ENCODE assay signal across 8 cellular contexts in the genomic region with DNA sequence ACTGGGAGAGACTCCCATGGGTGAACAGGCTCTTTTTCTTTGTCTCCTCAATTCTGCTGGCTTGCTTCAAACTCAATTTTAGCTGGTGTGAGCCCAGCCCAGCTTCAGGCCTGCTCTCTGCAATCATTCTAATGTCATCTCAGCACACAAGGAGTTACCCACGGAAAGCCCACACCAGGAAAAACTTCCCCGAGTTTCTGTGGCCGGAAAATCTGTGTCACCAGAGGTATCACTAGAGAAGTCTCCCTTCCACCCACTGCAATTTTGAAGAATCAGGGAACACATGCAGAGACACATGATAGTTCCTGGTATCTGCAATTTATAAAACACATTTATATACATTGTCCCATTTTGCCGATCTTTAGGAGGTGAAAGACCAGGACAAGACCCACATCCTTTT. TPM values are rescaled to one million over a fixed set of nuclear protein-coding genes. Genes with fewer than 3 reads are reported as not detected.
DNase-seq lines count a peak whose midpoint lies in the region; ATAC-seq and TF ChIP-seq lines count a peak whose summit lies in the region.

No MANE protein-coding gene starts in this region.

- no peak overlapping the region for H3K18ac ChIP-seq in mesendoderm (ENCODE audit: low read length)

- H3K27me3 Mint-ChIP-seq in T-helper 17 cell: no peaks in the 10 kb centered on the region
- no peaks in the 10 kb centered on the region for H3K27me3 Mint-ChIP-seq in activated T-cell treated with anti-CD3 and anti-CD28 coated beads, Interleukin-2, amount 50 U/mL, for 72 hours (ENCODE audit: low read depth)
- H3K27me3 Mint-ChIP-seq in natural killer cell treated with Interleukin-12 subunit alpha and Interleukin-12 subunit beta and Interleukin-15 and Interleukin-18, amount 100 ng/mL, for 72 hours: peaks cover 0 to 2% of the 10 kb centered on the region in 2 donors

- no peak overlapping the region for H3K4ac ChIP-seq in mesendoderm (ENCODE audit: low read depth, low read length)

- H2AK5ac ChIP-seq in mesendoderm (ENCODE audit: low read length): no peak overlapping the region

- H3K4me1 ChIP-seq in A673 (ENCODE audit: insufficient read depth, low read length, poor library complexity, severe bottlenecking): no peaks in the 10 kb centered on the region
- no peaks in the 10 kb centered on the region for H3K4me1 ChIP-seq in mesendoderm (ENCODE audit: control insufficient read depth, low read depth, low read length)

- H3K4me3 Mint-ChIP-seq in T-helper 17 cell: peak overlapping the region; percentile 67
- peak overlapping the region; percentile 73 to 75 for H3K4me3 Mint-ChIP-seq in activated T-cell treated with anti-CD3 and anti-CD28 coated beads, Interleukin-2, amount 50 U/mL, for 72 hours
- peak overlapping the region; percentile 65 for H3K4me3 Mint-ChIP-seq in natural killer cell treated with Interleukin-12 subunit alpha and Interleukin-12 subunit beta and Interleukin-15 and Interleukin-18, amount 100 ng/mL, for 72 hours
- H3K4me3 Mint-ChIP-seq in stimulated activated effector memory CD8-positive, alpha-beta T cell treated with anti-CD3 and anti-CD28 coated beads, Interleukin-12 subunit alpha, Interleukin-12 subunit beta, amount 100 ng/mL, for 72 hours: peak overlapping the region; percentile 48

- H3K4me3 ChIP-seq in A673 (ENCODE audit: low read depth, low read length, poor library complexity, severe bottlenecking): no peak overlapping the region
- no peak overlapping the region for H3K4me3 ChIP-seq in mesendoderm (ENCODE audit: low read length)

- no peak overlapping the region for H3K23ac ChIP-seq in mesendoderm (ENCODE audit: low read length)

- no peak overlapping the region for H2BK120ac ChIP-seq in mesendoderm (ENCODE audit: low read depth, low read length)

- H3K9me3 ChIP-seq in T-helper 17 cell (ENCODE audit: control insufficient read depth, low read length, poor library complexity, severe bottlenecking) (no peaks in the 10 kb centered on the region), A673 (ENCODE audit: low read depth, low read length, poor library complexity, severe bottlenecking) (no peaks in the 10 kb centered on the region)

- H2BK15ac ChIP-seq in mesendoderm (replicated peaks; ENCODE audit: low read depth): no peak overlapping the region

- no CpG with 5 or more reads among the region's 4 CpGs for WGBS in mesendoderm (ENCODE audit: extremely low coverage, insufficient coverage, low lambda C conversion rate)

- H3K79me2 ChIP-seq in mesendoderm (ENCODE audit: control insufficient read depth, insufficient read depth, low read length): no peaks in the 10 kb centered on the region

- H3K4me2 ChIP-seq in mesendoderm (ENCODE audit: low read length): no peak overlapping the region

- peaks cover 24% of the 10 kb centered on the region for H3K4me1 Mint-ChIP-seq in T-helper 17 cell
- peaks cover 81% of the 10 kb centered on the region for H3K4me1 Mint-ChIP-seq in activated T-cell treated with anti-CD3 and anti-CD28 coated beads, Interleukin-2, amount 50 U/mL, for 72 hours (ENCODE audit: low read depth)
- H3K4me1 Mint-ChIP-seq in natural killer cell treated with Interleukin-12 subunit alpha and Interleukin-12 subunit beta and Interleukin-15 and Interleukin-18, amount 100 ng/mL, for 72 hours (ENCODE audit: low read depth in 2 of 2): peaks cover 14 to 18% of the 10 kb centered on the region in 2 donors
- peaks cover 38% of the 10 kb centered on the region for H3K4me1 Mint-ChIP-seq in stimulated activated effector memory CD8-positive, alpha-beta T cell treated with anti-CD3 and anti-CD28 coated beads, Interleukin-12 subunit alpha, Interleukin-12 subunit beta, amount 100 ng/mL, for 72 hours

- ATAC-seq in T-helper 17 cell (peak; percentile 5), GM21515 (IDR thresholded peaks at IDR 0.05; ENCODE audit: unreplicated experiment) (no peak)
- peak; percentile 10 to 32 for ATAC-seq in activated T-cell treated with anti-CD3 and anti-CD28 coated beads, Interleukin-2, amount 50 U/mL, for 72 hours (replicated peaks in 1 of 2)
- ATAC-seq in natural killer cell treated with Interleukin-12 subunit alpha and Interleukin-12 subunit beta and Interleukin-15 and Interleukin-18, amount 100 ng/mL, for 72 hours: no peak
- ATAC-seq in stimulated activated effector memory CD8-positive, alpha-beta T cell treated with anti-CD3 and anti-CD28 coated beads, Interleukin-12 subunit alpha, Interleukin-12 subunit beta, amount 100 ng/mL, for 72 hours: peak; percentile 33

- POLR2A ChIA-PET in A673 (lab: Charles Lee; ENCODE audit: low non-redundant PET): no interaction called here

- CTCF ChIA-PET in A673 (lab: Charles Lee): no interaction called here

- H3K27ac Mint-ChIP-seq in T-helper 17 cell: peak overlapping the region; percentile 96
- peak overlapping the region; percentile 90 for H3K27ac Mint-ChIP-seq in activated T-cell treated with anti-CD3 and anti-CD28 coated beads, Interleukin-2, amount 50 U/mL, for 72 hours
- H3K27ac Mint-ChIP-seq in natural killer cell treated with Interleukin-12 subunit alpha and Interleukin-12 subunit beta and Interleukin-15 and Interleukin-18, amount 100 ng/mL, for 72 hours: peak overlapping the region; percentile 75 to 89
- peak overlapping the region; percentile 84 for H3K27ac Mint-ChIP-seq in stimulated activated effector memory CD8-positive, alpha-beta T cell treated with anti-CD3 and anti-CD28 coated beads, Interleukin-12 subunit alpha, Interleukin-12 subunit beta, amount 100 ng/mL, for 72 hours

- H3K9ac ChIP-seq in mesendoderm (ENCODE audit: low read length): no peak overlapping the region

- TF ChIP-seq CTCF in A673 (conservative IDR thresholded peaks at IDR 0.05; ENCODE audit: low read depth, low read length): no peak

- BruUV-seq in A673 (replicated peaks; lab: Mats Ljungman, UMichigan): no TSS peak

- H3K36me3 ChIP-seq in A673 (ENCODE audit: insufficient read depth, low read length, poor library complexity, severe bottlenecking) (no peaks in the 10 kb centered on the region), mesendoderm (ENCODE audit: control insufficient read depth, insufficient read depth, low read length) (no peaks in the 10 kb centered on the region)

- intact Hi-C loops in A673 (cut with micrococcal nuclease; ENCODE audit: unreplicated experiment): no loop called here

- H4K8ac ChIP-seq in mesendoderm (ENCODE audit: low read depth, low read length): no peak overlapping the region

- no peaks in the 10 kb centered on the region for H3K36me3 Mint-ChIP-seq in T-helper 17 cell (ENCODE audit: low read depth)
- no peaks in the 10 kb centered on the region for H3K36me3 Mint-ChIP-seq in activated T-cell treated with anti-CD3 and anti-CD28 coated beads, Interleukin-2, amount 50 U/mL, for 72 hours (ENCODE audit: insufficient read depth in 2 of 2)
- H3K36me3 Mint-ChIP-seq in natural killer cell treated with Interleukin-12 subunit alpha and Interleukin-12 subunit beta and Interleukin-15 and Interleukin-18, amount 100 ng/mL, for 72 hours: no peaks in the 10 kb centered on the region
- H3K36me3 Mint-ChIP-seq in stimulated activated effector memory CD8-positive, alpha-beta T cell treated with anti-CD3 and anti-CD28 coated beads, Interleukin-12 subunit alpha, Interleukin-12 subunit beta, amount 100 ng/mL, for 72 hours: peaks cover 14% of the 10 kb centered on the region

- no peaks in the 10 kb centered on the region for H3K9me3 Mint-ChIP-seq in activated T-cell treated with anti-CD3 and anti-CD28 coated beads, Interleukin-2, amount 50 U/mL, for 72 hours
- no peaks in the 10 kb centered on the region for H3K9me3 Mint-ChIP-seq in natural killer cell treated with Interleukin-12 subunit alpha and Interleukin-12 subunit beta and Interleukin-15 and Interleukin-18, amount 100 ng/mL, for 72 hours
- H3K9me3 Mint-ChIP-seq in stimulated activated effector memory CD8-positive, alpha-beta T cell treated with anti-CD3 and anti-CD28 coated beads, Interleukin-12 subunit alpha, Interleukin-12 subunit beta, amount 100 ng/mL, for 72 hours: no peaks in the 10 kb centered on the region

- DNase-seq in T-helper 17 cell (peak in 1 of 3 donors; percentile 46), foreskin melanocyte (no peak), A673 (ENCODE audit: low spot score) (no peak), mesendoderm (no peak)
- peak; percentile 64 to 66 for DNase-seq in activated T-cell treated with anti-CD3 and anti-CD28 coated beads, Interleukin-2, amount 50 U/mL, for 72 hours
- no peak for DNase-seq in natural killer cell treated with Interleukin-12 subunit alpha and Interleukin-12 subunit beta and Interleukin-15 and Interleukin-18, amount 100 ng/mL, for 72 hours (ENCODE audit: low spot score)
- DNase-seq in stimulated activated effector memory CD8-positive, alpha-beta T cell treated with anti-CD3 and anti-CD28 coated beads, Interleukin-12 subunit alpha, Interleukin-12 subunit beta, amount 100 ng/mL, for 72 hours (ENCODE audit: low spot score in 2 of 2): peak in 1 of 2 donors; percentile 57

- H4K5ac ChIP-seq in mesendoderm (ENCODE audit: low read length): no peak overlapping the region

- no peaks in the 10 kb centered on the region for H3K79me1 ChIP-seq in mesendoderm (ENCODE audit: low read length)

- no peak overlapping the region for H3K56ac ChIP-seq in mesendoderm (ENCODE audit: low read length)

- H3K27ac ChIP-seq in A673 (ENCODE audit: low read depth, low read length, poor library complexity, severe bottlenecking) (no peak overlapping the region), mesendoderm (ENCODE audit: low read depth, low read length) (no peak overlapping the region)

- H2BK5ac ChIP-seq in mesendoderm (ENCODE audit: low read length): no peak overlapping the region

- H3K27me3 ChIP-seq in A673 (replicated peaks; ENCODE audit: insufficient read depth, low read depth, low read length, poor library complexity): no peaks in the 10 kb centered on the region
- H3K27me3 ChIP-seq in mesendoderm (ENCODE audit: insufficient read depth, low read length, poor library complexity): no peaks in the 10 kb centered on the region

RNA-seq across cellular contexts. Expression of gene NDFIP1, which starts 13.5 kb away (rescaled TPM):
- total RNA-seq in T-helper 17 cell: 10 to 100 TPM; 89.6 to 92.9 TPM
- total RNA-seq in activated T-cell treated with anti-CD3 and anti-CD28 coated beads, Interleukin-2, amount 50 U/mL, for 72 hours: 10 to 100 TPM; 63.1 to 73.1 TPM
- total RNA-seq in natural killer cell treated with Interleukin-12 subunit alpha and Interleukin-12 subunit beta and Interleukin-15 and Interleukin-18, amount 100 ng/mL, for 72 hours: 10 to 100 TPM; 24.2 to 24.4 TPM
- 47.6 and 49.3 TPM in 2 replicates for total RNA-seq in A673 (2021)
- 20.2 TPM for polyA plus RNA-seq in mesendoderm (2013, experiment 1 of 2)
- polyA plus RNA-seq in mesendoderm (2013, experiment 2 of 2): 19.9 TPM

Comparison
In these comparisons a context has a peak if more than half of its experiments do, and no peak if none do; other contexts are left out.
1. ATAC-seq: peak in T-helper 17 cell (single experiment), activated T-cell treated with anti-CD3 and anti-CD28 coated beads, Interleukin-2, amount 50 U/mL, for 72 hours (2 of 2) and stimulated activated effector memory CD8-positive, alpha-beta T cell treated with anti-CD3 and anti-CD28 coated beads, Interleukin-12 subunit alpha, Interleukin-12 subunit beta, amount 100 ng/mL, for 72 hours (single experiment); none in natural killer cell treated with Interleukin-12 subunit alpha and Interleukin-12 subunit beta and Interleukin-15 and Interleukin-18, amount 100 ng/mL, for 72 hours (0 of 2) and GM21515 (single experiment).
2. DNase-seq: peak in activated T-cell treated with anti-CD3 and anti-CD28 coated beads, Interleukin-2, amount 50 U/mL, for 72 hours (2 of 2); none in natural killer cell treated with Interleukin-12 subunit alpha and Interleukin-12 subunit beta and Interleukin-15 and Interleukin-18, amount 100 ng/mL, for 72 hours (single experiment), foreskin melanocyte (single experiment), A673 (single experiment) and mesendoderm (single experiment).
3. Peak in every context shown above with its lines, with median percentiles within 50 percentile points of each other: H3K27ac Mint-ChIP-seq and H3K4me3 Mint-ChIP-seq.